16 cellular contexts compared by ENCODE assay signal in the genomic region with DNA sequence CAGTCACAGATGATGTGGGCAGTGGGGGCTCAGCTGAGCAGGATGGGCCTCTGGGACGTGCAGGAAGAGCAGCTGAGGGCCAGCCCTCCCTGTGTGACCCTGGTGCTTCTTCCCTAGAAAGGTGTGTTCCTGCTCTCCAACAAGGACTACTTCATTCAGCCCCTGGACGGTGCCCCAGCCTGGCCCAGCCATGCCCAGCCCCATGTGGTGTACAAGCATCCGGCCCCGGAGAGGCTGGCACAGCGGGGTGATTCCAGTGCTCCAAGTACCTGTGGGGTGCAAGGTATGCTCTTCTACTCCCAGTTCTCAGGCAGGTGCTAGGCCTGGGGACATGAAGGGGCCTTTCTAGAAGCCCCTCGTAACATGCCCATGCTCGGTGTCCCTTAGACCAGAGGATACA. TPM values are rescaled to one million over a fixed set of nuclear protein-coding genes. Genes with fewer than 3 reads are reported as not detected.
"Had no signal": no experiment of that assay in that cellular context is flagged by ENCODE, and none has a peak within 500 bp of the region (broad histone marks: within the 10 kb centered on the region; RNA-seq: fewer than 3 reads in every experiment).

No MANE protein-coding gene starts in this region.

- ATAC-seq: activated naive CD4-positive, alpha-beta T cell treated with anti-CD3 and anti-CD28 coated beads, Interleukin-2, amount 50 U/mL, for 72 hours; left lobe of liver; stimulated activated naive CD8-positive, alpha-beta T cell treated with anti-CD3 and anti-CD28 coated beads, Interleukin-15, Interleukin-2, amounts not matched to agents 100 U/mL and 50 U/mL, for 24 hours; T-helper 17 cell had no signal

- H3K9me3 ChIP-seq: adrenal gland, breast epithelium had no signal

- H3K27ac ChIP-seq: breast epithelium, SK-N-MC had no signal

- DNase-seq: activated CD4-positive, alpha-beta T cell treated with anti-CD3 and anti-CD28 coated beads for 48 hours; activated T-cell treated with anti-CD3 and anti-CD28 coated beads, Interleukin-2, amount 50 U/mL, for 1 hour; cortex of kidney; kidney; occipital lobe; stimulated activated CD4-positive, alpha-beta T cell treated with anti-CD3 and anti-CD28 coated beads, Interleukin-12 subunit alpha, Interleukin-12 subunit beta, amount 100 ng/mL, for 4 hours; stimulated activated CD4-positive, alpha-beta T cell treated with anti-CD3 and anti-CD28 coated beads, Interleukin-4, amount 100 ng/mL, for 4 hours; stimulated activated naive CD8-positive, alpha-beta T cell treated with anti-CD3 and anti-CD28 coated beads, Interleukin-15, Interleukin-2, amounts not matched to agents 100 U/mL and 50 U/mL, for 24 hours; SW 1271; T-helper 17 cell had no signal

- H3K36me3 ChIP-seq: adrenal gland, breast epithelium had no signal

- H3K4me1 ChIP-seq: adrenal gland, breast epithelium had no signal

- H3K27me3 ChIP-seq: adrenal gland, breast epithelium had no signal

- H3K4me3 ChIP-seq: adrenal gland, breast epithelium, SK-N-MC had no signal

RNA-seq across cellular contexts. Expression of a gene that starts 38.3 kb away (rescaled TPM):
- total RNA-seq: glomerular endothelial cell had no signal
